Comparison of ENCODE assay signal across 15 cellular contexts in genomic region chr16:90094791-90095190, GRCh38. TPM values are rescaled to one million over a fixed set of nuclear protein-coding genes. Genes with fewer than 3 reads are reported as not detected.
"Had no signal": no experiment of that assay in that cellular context is flagged by ENCODE, and none has a peak within 500 bp of the region (broad histone marks: within the 10 kb centered on the region; RNA-seq: fewer than 3 reads in every experiment).

No MANE protein-coding gene starts in this region.

RNA-seq across cellular contexts. Expression of gene PRDM7, which starts 17.7 kb away (rescaled TPM):
- total RNA-seq: naive thymus-derived CD4-positive, alpha-beta T cell; natural killer cell; occipital lobe; osteoblast; ovary; pulmonary artery endothelial cell; right atrium auricular region; sciatic nerve; smooth muscle cell; spleen; suprapubic skin; transverse colon; upper lobe of right lung; urinary bladder had no signal
- polyA plus RNA-seq: naive thymus-derived CD4-positive, alpha-beta T cell; neural cell; ovary; smooth muscle cell; spleen; urinary bladder had no signal
